8 cellular contexts compared by ENCODE assay signal in genomic region chr16:30805370-30806169, GRCh38.
DNase-seq lines count a peak whose midpoint lies in the region; TF ChIP-seq lines count a peak whose summit lies in the region.

No MANE protein-coding gene starts in this region.

- peak; percentile 18 for DNase-seq in SIG-M5 treated with dmso at 0.1 percent for 504 hours (lab: John Stamatoyannopoulos, UW; ENCODE audit: unreplicated experiment)
- DNase-seq in SIG-M5 (lab: John Stamatoyannopoulos, UW), result no peak
- DNase-seq in NCI-H1694 treated with DMSO at 0.1 percent for 48 hours (lab: John Stamatoyannopoulos, UW), result peak; percentile 13
- DNase-seq in caudate nucleus (lab: John Stamatoyannopoulos, UW), result peak in 59 of 61 donors; percentile 15 to 91 (median 77)
- peak; percentile 92 for DNase-seq in iPS-NIHi11 (ENCODE audit: low spot score)
- no peak for DNase-seq in skeletal muscle cell (ENCODE audit: low read depth)
- no peak for DNase-seq in NCI-H128 (lab: John Stamatoyannopoulos, UW; ENCODE audit: unreplicated experiment)

- no peak for TF ChIP-seq CTCF in WI38 (IDR thresholded peaks at IDR 0.05; ENCODE audit: low read depth, low read length)

- H3K4me3 ChIP-seq in WI38 (ENCODE audit: low read depth, low read length), result peak overlapping the region; percentile 83
- H3K4me3 ChIP-seq in skeletal muscle cell (ENCODE audit: low read depth, low read length), result peak overlapping the region; percentile 65

- peak overlapping the region; percentile 56 for H3K27ac ChIP-seq in caudate nucleus (ENCODE audit: low read depth, low read length)

Comparison
In these comparisons a context has a peak if more than half of its experiments do, and no peak if none do; other contexts are left out.
1. DNase-seq: peak in SIG-M5 treated with dmso at 0.1 percent for 504 hours (single experiment), NCI-H1694 treated with DMSO at 0.1 percent for 48 hours (single experiment), caudate nucleus (59 of 61) and iPS-NIHi11 (single experiment); none in SIG-M5 (single experiment), skeletal muscle cell (single experiment) and NCI-H128 (single experiment).